33 cellular contexts compared by ENCODE assay signal in genomic region chr6:136616527-136616926, GRCh38.
"Had no signal": no experiment of that assay in that cellular context is flagged by ENCODE, and none has a peak within 500 bp of the region (broad histone marks: within the 10 kb centered on the region; RNA-seq: fewer than 3 reads in every experiment).

No MANE protein-coding gene starts in this region.

- H3K9me3 ChIP-seq: adrenal gland, ascending aorta had no signal

- DNase-seq: activated B cell treated with CpG ODN at 0.5 μM for 24 hours; activated CD4-positive, alpha-beta memory T cell treated with anti-CD3 and anti-CD28 coated beads for 36 hours; activated CD4-positive, alpha-beta T cell treated with anti-CD3 and anti-CD28 coated beads for 4 hours; activated CD4-positive, alpha-beta T cell treated with anti-CD3 and anti-CD28 coated beads, Interleukin-2, amount 10 ng/mL, durations not matched to agents 24 days and 14 days; activated CD4-positive, alpha-beta T cell treated with anti-CD3 and anti-CD28 coated beads, Interleukin-2, amount 50 U/mL, for 1 hour; activated CD4-positive, alpha-beta T cell treated with anti-CD3 and anti-CD28 coated beads, Interleukin-2, amount 50 U/mL, for 4 hours; activated CD4-positive, CD25-positive, alpha-beta regulatory T cell treated with anti-CD3 and anti-CD28 coated beads, Interleukin-2, amount 50 U/mL, for 72 hours; activated CD8-positive, alpha-beta memory T cell treated with anti-CD3 and anti-CD28 coated beads, Interleukin-2, amount 50 U/mL, for 4 hours; activated CD8-positive, alpha-beta T cell treated with anti-CD3 and anti-CD28 coated beads for 36 hours; activated effector memory CD4-positive, alpha-beta T cell treated with anti-CD3 and anti-CD28 coated beads, Interleukin-2, amount 50 U/mL, for 16 hours; activated gamma-delta T cell treated with Interleukin-2 at 50 U/mL for 16 hours; activated naive CD4-positive, alpha-beta T cell; activated naive CD4-positive, alpha-beta T cell treated with anti-CD3 and anti-CD28 coated beads for 36 hours; activated naive CD4-positive, alpha-beta T cell treated with anti-CD3 and anti-CD28 coated beads, Interleukin-2, amount 50 U/mL, for 16 hours; activated naive CD8-positive, alpha-beta T cell treated with anti-CD3 and anti-CD28 coated beads for 36 hours; activated T-cell treated with anti-CD3 and anti-CD28 coated beads for 4 hours; activated T-cell treated with anti-CD3 and anti-CD28 coated beads, Interleukin-2, amount 50 U/mL, for 1 hour; activated T-cell treated with anti-CD3 and anti-CD28 coated beads, Interleukin-2, amount 50 U/mL, for 4 hours; activated T-cell treated with anti-CD3 and anti-CD28 coated beads, Interleukin-2, amount 50 U/mL, for 72 hours; adrenal gland; amniotic stem cell; central memory CD4-positive, alpha-beta T cell; T-helper 2 cell; T-helper 9 cell had no signal

- H3K4me3 ChIP-seq: adrenal gland, ascending aorta, cardiac muscle cell had no signal

- H3K4me1 Mint-ChIP-seq: activated B cell treated with CpG ODN at 0.5 μM for 24 hours; activated CD4-positive, alpha-beta T cell treated with anti-CD3 and anti-CD28 coated beads, Interleukin-2, amount 10 ng/mL, durations not matched to agents 24 days and 14 days; activated naive CD8-positive, alpha-beta T cell treated with anti-CD3 and anti-CD28 coated beads for 36 hours; activated T-helper 17 cell treated with anti-CD3 and anti-CD28 coated beads, Interleukin-2, amount 50 U/mL, for 72 hours; brain had no signal

- ATAC-seq: activated CD8-positive, alpha-beta T cell treated with anti-CD3 and anti-CD28 coated beads for 36 hours; activated naive CD4-positive, alpha-beta T cell treated with anti-CD3 and anti-CD28 coated beads, Interleukin-2, amount 50 U/mL, for 72 hours; activated T-cell treated with anti-CD3 and anti-CD28 coated beads, Interleukin-2, amount 50 U/mL, for 4 hours; activated T-cell treated with anti-CD3 and anti-CD28 coated beads, Interleukin-2, amount 50 U/mL, for 72 hours; activated T-helper 17 cell treated with anti-CD3 and anti-CD28 coated beads, Interleukin-2, amount 50 U/mL, for 72 hours had no signal

- H3K36me3 ChIP-seq: cardiac muscle cell had no signal

- FAIRE-seq: bronchial epithelial cell, TTC549 had no signal

- H3K27me3 ChIP-seq: adrenal gland, ascending aorta, cardiac muscle cell had no signal

- H3K9me3 Mint-ChIP-seq: activated B cell treated with CpG ODN at 0.5 μM for 24 hours; activated CD4-positive, alpha-beta memory T cell treated with anti-CD3 and anti-CD28 coated beads for 36 hours; activated CD4-positive, alpha-beta T cell treated with anti-CD3 and anti-CD28 coated beads, Interleukin-2, amount 10 ng/mL, durations not matched to agents 24 days and 14 days; activated CD8-positive, alpha-beta T cell treated with anti-CD3 and anti-CD28 coated beads for 36 hours; activated naive CD4-positive, alpha-beta T cell treated with anti-CD3 and anti-CD28 coated beads for 36 hours; activated naive CD4-positive, alpha-beta T cell treated with anti-CD3 and anti-CD28 coated beads, Interleukin-2, amount 50 U/mL, for 72 hours; activated naive CD8-positive, alpha-beta T cell treated with anti-CD3 and anti-CD28 coated beads for 36 hours; activated T-cell treated with anti-CD3 and anti-CD28 coated beads, Interleukin-2, amount 50 U/mL, for 4 hours; activated T-cell treated with anti-CD3 and anti-CD28 coated beads, Interleukin-2, amount 50 U/mL, for 72 hours; activated T-helper 1 cell treated with anti-CD3 and anti-CD28 coated beads, Interleukin-12 subunit alpha, Interleukin-12 subunit beta, Interleukin-2, Interleukin-4 antibody, amounts not matched to agents 30 ng/mL and 10 ng/mL and 1 ng/mL, durations not matched to agents 14 hours and 24 hours and 36 hours; activated T-helper 17 cell treated with anti-CD3 and anti-CD28 coated beads, Interleukin-2, amount 50 U/mL, for 72 hours; brain; T-helper 2 cell treated with Interferon-gamma antibody and Interleukin-4, amounts not matched to agents 5 μg/mL and 100 μg/mL, for 36 hours had no signal

- H3K4me1 ChIP-seq: ascending aorta had no signal

- H3K27ac ChIP-seq: adrenal gland, ascending aorta, cardiac muscle cell had no signal

- H3K36me3 Mint-ChIP-seq: activated naive CD4-positive, alpha-beta T cell treated with anti-CD3 and anti-CD28 coated beads, Interleukin-2, amount 50 U/mL, for 72 hours; activated naive CD8-positive, alpha-beta T cell treated with anti-CD3 and anti-CD28 coated beads for 36 hours; brain had no signal

- H3K4me3 Mint-ChIP-seq: activated B cell treated with CpG ODN at 0.5 μM for 24 hours; activated CD4-positive, alpha-beta memory T cell treated with anti-CD3 and anti-CD28 coated beads for 36 hours; activated CD4-positive, alpha-beta T cell treated with anti-CD3 and anti-CD28 coated beads, Interleukin-2, amount 10 ng/mL, durations not matched to agents 24 days and 14 days; activated CD8-positive, alpha-beta T cell treated with anti-CD3 and anti-CD28 coated beads for 36 hours; activated naive CD4-positive, alpha-beta T cell treated with anti-CD3 and anti-CD28 coated beads for 36 hours; activated naive CD8-positive, alpha-beta T cell treated with anti-CD3 and anti-CD28 coated beads for 36 hours; activated T-cell treated with anti-CD3 and anti-CD28 coated beads, Interleukin-2, amount 50 U/mL, for 4 hours; activated T-cell treated with anti-CD3 and anti-CD28 coated beads, Interleukin-2, amount 50 U/mL, for 72 hours; activated T-helper 1 cell treated with anti-CD3 and anti-CD28 coated beads, Interleukin-12 subunit alpha, Interleukin-12 subunit beta, Interleukin-2, Interleukin-4 antibody, amounts not matched to agents 30 ng/mL and 10 ng/mL and 1 ng/mL, durations not matched to agents 14 hours and 24 hours and 36 hours; activated T-helper 17 cell treated with anti-CD3 and anti-CD28 coated beads, Interleukin-2, amount 50 U/mL, for 72 hours; brain; T-helper 2 cell treated with Interferon-gamma antibody and Interleukin-4, amounts not matched to agents 5 μg/mL and 100 μg/mL, for 36 hours had no signal

- H3K27ac Mint-ChIP-seq: activated B cell treated with CpG ODN at 0.5 μM for 24 hours; activated CD4-positive, alpha-beta memory T cell treated with anti-CD3 and anti-CD28 coated beads for 36 hours; activated CD4-positive, alpha-beta T cell treated with anti-CD3 and anti-CD28 coated beads, Interleukin-2, amount 10 ng/mL, durations not matched to agents 24 days and 14 days; activated CD8-positive, alpha-beta T cell treated with anti-CD3 and anti-CD28 coated beads for 36 hours; activated naive CD4-positive, alpha-beta T cell treated with anti-CD3 and anti-CD28 coated beads for 36 hours; activated naive CD4-positive, alpha-beta T cell treated with anti-CD3 and anti-CD28 coated beads, Interleukin-2, amount 50 U/mL, for 72 hours; activated naive CD8-positive, alpha-beta T cell treated with anti-CD3 and anti-CD28 coated beads for 36 hours; activated T-cell treated with anti-CD3 and anti-CD28 coated beads, Interleukin-2, amount 50 U/mL, for 72 hours; activated T-helper 1 cell treated with anti-CD3 and anti-CD28 coated beads, Interleukin-12 subunit alpha, Interleukin-12 subunit beta, Interleukin-2, Interleukin-4 antibody, amounts not matched to agents 30 ng/mL and 10 ng/mL and 1 ng/mL, durations not matched to agents 14 hours and 24 hours and 36 hours; activated T-helper 17 cell treated with anti-CD3 and anti-CD28 coated beads, Interleukin-2, amount 50 U/mL, for 72 hours; brain; T-helper 2 cell treated with Interferon-gamma antibody and Interleukin-4, amounts not matched to agents 5 μg/mL and 100 μg/mL, for 36 hours had no signal
